18 cellular contexts compared by ENCODE assay signal in the genomic region with DNA sequence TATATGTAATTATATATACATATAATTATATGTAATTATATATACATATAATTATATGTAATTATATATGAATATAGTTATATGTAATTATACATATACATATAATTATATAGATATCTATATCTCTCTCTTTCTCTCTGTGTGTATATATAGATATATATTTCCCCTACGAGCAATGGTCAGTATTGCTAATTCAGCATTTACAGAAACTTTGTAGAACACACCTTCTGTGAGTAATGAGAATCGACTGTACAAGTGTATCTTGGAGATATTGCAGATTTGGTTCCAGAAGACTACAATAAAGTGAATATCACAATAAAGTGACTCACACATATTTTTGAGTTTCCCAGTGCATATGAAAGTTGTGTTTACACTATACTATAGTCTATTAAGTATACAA. TPM values are rescaled to one million over a fixed set of nuclear protein-coding genes. Genes with fewer than 3 reads are reported as not detected.
DNase-seq lines count a peak whose midpoint lies in the region; ATAC-seq, FAIRE-seq and TF ChIP-seq lines count a peak whose summit lies in the region.
"Had no signal": no experiment of that assay in that cellular context is flagged by ENCODE, and none has a peak within 500 bp of the region (broad histone marks: within the 10 kb centered on the region; RNA-seq: fewer than 3 reads in every experiment).

No MANE protein-coding gene starts in this region.

- no peak overlapping the region for H3K27ac ChIP-seq in IMR-90 (ENCODE audit: insufficient read depth, low read length)
- no peak overlapping the region for H3K27ac ChIP-seq in small intestine (ENCODE audit: low read depth in 1 of 2, low read length in 1 of 2)
- H3K27ac ChIP-seq: BLaER1 had no signal

- WGBS in IMR-90 (ENCODE audit: extremely low coverage in 2 of 2, insufficient read length in 1 of 2), 2 experiments = no CpG with 5 or more reads among the region's 2 CpGs
- 71 to 90% (median 79%) methylated on average over 2 of the region's 2 CpGs for WGBS in small intestine, 3 donors

- no peak overlapping the region for H2BK120ac ChIP-seq in IMR-90 (ENCODE audit: low read depth, low read length)

- no peak overlapping the region for H4K8ac ChIP-seq in IMR-90 (ENCODE audit: low read depth in 2 of 2, low read length in 2 of 2)

- H3K27me3 Mint-ChIP-seq in activated naive CD4-positive, alpha-beta T cell treated with anti-CD3 and anti-CD28 coated beads for 36 hours (ENCODE audit: low read depth) = no peaks in the 10 kb centered on the region
- H3K27me3 Mint-ChIP-seq: CD4-positive, alpha-beta memory T cell; CD4-positive, CD25-positive, alpha-beta regulatory T cell; CD8-positive, alpha-beta memory T cell had no signal

- TF ChIP-seq POLR2A in IMR-90 (IDR thresholded peaks at IDR 0.05; ENCODE audit: low read depth, low read length) = no peak

- H4K20me1 ChIP-seq in IMR-90 (ENCODE audit: insufficient read depth, low read length) = no peaks in the 10 kb centered on the region
- H4K20me1 ChIP-seq: BLaER1 had no signal

- no peak overlapping the region for H4K91ac ChIP-seq in IMR-90 (ENCODE audit: insufficient read depth, low read depth, low read length)

- CTCF ChIA-PET in IMR-90 (lab: Yijun Ruan, JAX) = no interaction called here
- CTCF ChIA-PET in activated naive CD4-positive, alpha-beta T cell treated with anti-CD3 and anti-CD28 coated beads for 36 hours (lab: Charles Lee) = no interaction called here

- H3K79me1 ChIP-seq in IMR-90 (ENCODE audit: low read depth in 1 of 2, low read length in 2 of 2) = no peaks in the 10 kb centered on the region

- H3K56ac ChIP-seq in IMR-90 (ENCODE audit: extremely low read depth, insufficient read depth, low read length) = no peak overlapping the region

- no peak for TF ChIP-seq CTCF in IMR-90 (conservative IDR thresholded peaks at IDR 0.05; ENCODE audit: low read depth, low read length)

- H3K9ac ChIP-seq in IMR-90 (ENCODE audit: low read depth, low read length) = no peak overlapping the region
- H3K9ac ChIP-seq: BLaER1 had no signal

- H3K14ac ChIP-seq in IMR-90 (replicated peaks; ENCODE audit: low read depth, low read length) = no peak overlapping the region

- H3K27me3 ChIP-seq in IMR-90 (ENCODE audit: control insufficient read depth, insufficient read depth, low read length) (no peaks in the 10 kb centered on the region), small intestine (ENCODE audit: control insufficient read depth in 2 of 2, insufficient read depth in 2 of 2, low read length in 2 of 2) (no peaks in the 10 kb centered on the region)
- H3K27me3 ChIP-seq: BE2C, BLaER1 had no signal

- H4K5ac ChIP-seq in IMR-90 (ENCODE audit: low read depth, low read length) = no peak overlapping the region

- no peak for TF ChIP-seq RAD21 in IMR-90 (IDR thresholded peaks at IDR 0.05; ENCODE audit: low read length)

- peaks cover 5% of the 10 kb centered on the region for H3K9me3 Mint-ChIP-seq in activated naive CD4-positive, alpha-beta T cell treated with anti-CD3 and anti-CD28 coated beads for 36 hours
- H3K9me3 Mint-ChIP-seq: CD14-positive monocyte had no signal

- H2AFZ ChIP-seq in IMR-90 (replicated peaks; ENCODE audit: low read length, poor library complexity) = no peak overlapping the region

- H3K9me1 ChIP-seq in IMR-90 (ENCODE audit: insufficient read depth, low read length) = no peaks in the 10 kb centered on the region

- no peaks in the 10 kb centered on the region for H3K4me1 Mint-ChIP-seq in activated naive CD4-positive, alpha-beta T cell treated with anti-CD3 and anti-CD28 coated beads for 36 hours (ENCODE audit: low read depth)
- H3K4me1 Mint-ChIP-seq: CD14-positive monocyte; CD4-positive, alpha-beta memory T cell; CD4-positive, CD25-positive, alpha-beta regulatory T cell; CD8-positive, alpha-beta memory T cell had no signal

- no peak overlapping the region for H3K4me2 ChIP-seq in IMR-90 (ENCODE audit: low read depth, low read length)
- H3K4me2 ChIP-seq: BLaER1 had no signal

- no peak overlapping the region for H2BK20ac ChIP-seq in IMR-90 (ENCODE audit: low read depth, low read length)

- POLR2A ChIA-PET in IMR-90 (lab: Charles Lee; ENCODE audit: unreplicated experiment) = no interaction called here

- in situ Hi-C loops in IMR-90 (cut with MboI; ENCODE audit: low sequenced_read_pairs) = no loop called here

- H3K27ac Mint-ChIP-seq in activated naive CD4-positive, alpha-beta T cell treated with anti-CD3 and anti-CD28 coated beads for 36 hours = no peak overlapping the region
- H3K27ac Mint-ChIP-seq: CD14-positive monocyte; CD4-positive, alpha-beta memory T cell; CD4-positive, CD25-positive, alpha-beta regulatory T cell; CD8-positive, alpha-beta memory T cell had no signal

- no TSS peak for BruUV-seq in IMR-90 (replicated peaks; lab: Mats Ljungman, UMichigan)

- no peak overlapping the region for H2BK15ac ChIP-seq in IMR-90 (ENCODE audit: low read depth, low read length)

- no peak overlapping the region for H2BK5ac ChIP-seq in IMR-90 (ENCODE audit: low read depth, low read length, poor library complexity, severe bottlenecking)

- H3K18ac ChIP-seq in IMR-90 (ENCODE audit: low read depth, low read length) = no peak overlapping the region

- H3K4me3 Mint-ChIP-seq in activated naive CD4-positive, alpha-beta T cell treated with anti-CD3 and anti-CD28 coated beads for 36 hours = no peak overlapping the region
- H3K4me3 Mint-ChIP-seq: CD14-positive monocyte; CD4-positive, alpha-beta memory T cell; CD4-positive, CD25-positive, alpha-beta regulatory T cell; CD8-positive, alpha-beta memory T cell had no signal

- no peak for ATAC-seq in IMR-90 (ENCODE audit: low read depth)

- FAIRE-seq in small intestine (lab: Jason Lieb, UNC) = peak; percentile 92
- FAIRE-seq: D721Med, GM19239 had no signal

- dilution Hi-C loops in IMR-90 (cut with HindIII; ENCODE audit: low sequenced_read_pairs, unreplicated experiment) = no loop called here

- intact Hi-C loops in IMR-90 (cut with micrococcal nuclease) = no loop called here
- intact Hi-C loops in activated naive CD4-positive, alpha-beta T cell treated with anti-CD3 and anti-CD28 coated beads for 36 hours (cut with micrococcal nuclease) = loop anchor here (2.0 kb wide), 1 partner anchor 984 kb away; no protein-coding TSS in a partner anchor

- no peak overlapping the region for H3K4ac ChIP-seq in IMR-90 (ENCODE audit: low read depth, low read length)

- no peaks in the 10 kb centered on the region for H3K36me3 Mint-ChIP-seq in activated naive CD4-positive, alpha-beta T cell treated with anti-CD3 and anti-CD28 coated beads for 36 hours (ENCODE audit: low read depth)
- H3K36me3 Mint-ChIP-seq: CD14-positive monocyte; CD4-positive, alpha-beta memory T cell; CD4-positive, CD25-positive, alpha-beta regulatory T cell; CD8-positive, alpha-beta memory T cell had no signal

- H3K9me3 ChIP-seq in IMR-90 (ENCODE audit: control insufficient read depth, insufficient read depth, low read length) = peaks cover 2% of the 10 kb centered on the region; the same call in 1 of the 2 replicates
- no peaks in the 10 kb centered on the region for H3K9me3 ChIP-seq in small intestine (ENCODE audit: control insufficient read depth, low read depth)
- H3K9me3 ChIP-seq: BE2C, BLaER1 had no signal

- H2AK5ac ChIP-seq in IMR-90 (ENCODE audit: low read depth, low read length) = no peak overlapping the region

- DNase-seq in IMR-90 = no peak
- DNase-seq in NCI-H69 (lab: John Stamatoyannopoulos, UW) = peak; percentile 26
- no peak for DNase-seq in small intestine
- DNase-seq in activated naive CD4-positive, alpha-beta T cell treated with anti-CD3 and anti-CD28 coated beads for 36 hours = no peak
- no peak for DNase-seq in NCI-H128 (lab: John Stamatoyannopoulos, UW; ENCODE audit: unreplicated experiment)
- DNase-seq: 8988T; CD4-positive, alpha-beta memory T cell; CD8-positive, alpha-beta memory T cell; DMS79 treated with DMSO at 0.1 percent for 48 hours; GF-D8 had no signal

- no peak overlapping the region for H2AK9ac ChIP-seq in IMR-90 (replicated peaks; ENCODE audit: low read depth, low read length, poor library complexity)

- H3K4me3 ChIP-seq in IMR-90 (ENCODE audit: insufficient read depth, low read depth, low read length) (no peak overlapping the region), small intestine (ENCODE audit: low read depth in 1 of 2, low read length in 2 of 2) (no peak overlapping the region)
- H3K4me3 ChIP-seq: BLaER1 had no signal

- H3K23ac ChIP-seq in IMR-90 (ENCODE audit: low read depth, low read length) = no peak overlapping the region

- H3K36me3 ChIP-seq in IMR-90 (ENCODE audit: control insufficient read depth, insufficient read depth, low read length) = no peaks in the 10 kb centered on the region
- no peaks in the 10 kb centered on the region for H3K36me3 ChIP-seq in small intestine (ENCODE audit: control insufficient read depth in 2 of 2, insufficient read depth in 2 of 2, low read length in 2 of 2)
- H3K36me3 ChIP-seq: BE2C, BLaER1 had no signal

- H3K4me1 ChIP-seq in IMR-90 (ENCODE audit: control insufficient read depth, insufficient read depth, low read length) (no peaks in the 10 kb centered on the region), small intestine (ENCODE audit: control insufficient read depth in 2 of 2, insufficient read depth in 1 of 2, low read depth in 1 of 2, low read length in 1 of 2) (no peaks in the 10 kb centered on the region)
- H3K4me1 ChIP-seq: BE2C, BLaER1 had no signal

TF ChIP-seq in IMR-90, 13 proteins besides CTCF, POLR2A, EP300 and RAD21:
- TF ChIP-seq MAFK (IDR thresholded peaks at IDR 0.05; ENCODE audit: low read depth, low read length) (0 out of 2 replicates have a peak, but pooled peaks have one; percentile 36), RFX5 (IDR thresholded peaks at IDR 0.05; ENCODE audit: low read depth, low read length) (no peak), RCOR1 (IDR thresholded peaks at IDR 0.05; ENCODE audit: insufficient replicate concordance, low read length) (no peak), SMC3 (IDR thresholded peaks at IDR 0.05; ENCODE audit: low read depth, low read length) (no peak)

RNA-seq across cellular contexts. Expression of a gene that starts 33.7 kb away (rescaled TPM):
- under 0.01 TPM in 1 of 2 replicates, not detected in the other for total RNA-seq in IMR-90 (2012; rRNA removed)
- not detected in 2 replicates for polyA plus RNA-seq in IMR-90 (2012; rRNA removed)
- polyA plus RNA-seq in IMR-90 (2012; cell fraction: cytosol; rRNA removed) = not detected in 2 replicates
- polyA plus RNA-seq in IMR-90 (2012; cell fraction: nucleus; rRNA removed; ENCODE audit: low replicate concordance) = not detected in 2 replicates
- polyA plus RNA-seq in small intestine = under 1 TPM in 2 of 3 donors, not detected in 1; 0.31 to 0.45 TPM
- total RNA-seq in activated naive CD4-positive, alpha-beta T cell treated with anti-CD3 and anti-CD28 coated beads for 36 hours = not detected
- total RNA-seq: Calu3; CD4-positive, alpha-beta memory T cell; CD4-positive, CD25-positive, alpha-beta regulatory T cell; CD8-positive, alpha-beta memory T cell had no signal
- polyA plus RNA-seq: AG04450; CD14-positive monocyte; CD4-positive, alpha-beta memory T cell; CD4-positive, CD25-positive, alpha-beta regulatory T cell; CD8-positive, alpha-beta memory T cell had no signal
